Comparison of ENCODE assay signal across 8 cellular contexts in the genomic region with DNA sequence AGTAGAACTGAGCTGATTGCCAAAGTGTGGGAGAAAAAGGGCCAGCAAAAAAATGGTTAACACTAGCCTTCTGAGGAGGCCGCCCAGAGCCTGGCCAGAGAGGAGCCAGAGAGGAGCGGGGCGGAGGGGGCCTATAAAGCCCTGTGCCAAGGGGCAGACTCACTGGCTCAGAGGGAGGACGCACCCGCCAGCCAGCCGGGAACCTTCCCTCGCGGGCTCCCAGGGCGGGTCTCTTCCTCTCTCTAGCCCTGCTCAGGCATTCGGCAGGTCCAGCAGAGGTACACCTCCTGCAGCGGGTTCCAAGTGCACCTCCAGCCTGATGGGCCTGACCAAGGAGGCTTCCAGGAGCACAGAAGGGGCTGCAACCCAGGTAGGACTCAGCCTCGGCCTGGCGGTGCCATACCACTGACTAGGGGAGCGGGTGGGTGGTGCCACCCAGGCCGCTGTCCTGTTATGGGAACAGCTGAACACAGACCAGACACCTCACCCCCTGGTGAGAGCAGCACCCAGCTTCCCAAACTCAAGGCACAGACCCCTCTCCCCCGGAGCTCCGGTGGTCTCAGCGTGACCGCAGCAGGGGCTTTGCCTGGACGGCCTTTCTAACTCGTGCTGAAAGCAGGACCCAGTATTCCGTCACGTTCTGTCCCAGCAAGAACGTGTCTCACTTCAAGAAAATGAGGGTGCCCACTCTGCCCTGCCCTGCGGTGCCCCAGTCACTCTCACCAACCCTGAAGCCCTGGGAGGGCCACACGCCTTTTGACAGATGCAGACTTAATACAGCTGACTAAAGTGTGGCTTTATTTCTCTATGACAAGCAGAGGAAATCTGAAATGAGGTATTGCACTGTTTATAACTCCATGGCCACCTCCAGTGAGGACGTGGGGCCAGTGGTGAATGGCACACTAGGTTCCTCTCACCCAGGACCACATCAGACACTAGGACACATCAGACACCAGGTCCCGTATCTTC. TPM values are rescaled to one million over a fixed set of nuclear protein-coding genes. Genes with fewer than 3 reads are reported as not detected.
DNase-seq lines count a peak whose midpoint lies in the region; ATAC-seq and TF ChIP-seq lines count a peak whose summit lies in the region.

GPER1 (plus strand) TSS at position 162 of the 969 bp plus-strand sequence. CDS start 3,616 bp downstream, outside the sequence.

- H3K9me3 ChIP-seq in DOHH2 (ENCODE audit: control insufficient read depth, insufficient read depth, low read length) (no peaks in the 10 kb centered on the region), tibial artery (no peaks in the 10 kb centered on the region), Karpas-422 (ENCODE audit: low read length) (no peaks in the 10 kb centered on the region)

- ATAC-seq in left lobe of liver (peak; percentile 84), HG02763 (IDR thresholded peaks at IDR 0.05; ENCODE audit: unreplicated experiment) (no peak)

- H3K79me2 ChIP-seq in DOHH2 (ENCODE audit: control insufficient read depth, low read length) (peaks cover 29% of the 10 kb centered on the region), Karpas-422 (ENCODE audit: low read length) (no peaks in the 10 kb centered on the region)

- intact Hi-C loops in tibial artery (cut with DNase I; ENCODE audit: low total_unique reads), result loop anchor here (5.0 kb wide), 3 partner anchors 34 to 329 kb away; a partner anchor contains a TSS

- peak within 1 kb of the TSS; percentile 92 for H3K4me2 ChIP-seq in DOHH2 (ENCODE audit: low read length)
- H3K4me2 ChIP-seq in Karpas-422 (ENCODE audit: low read depth, low read length, poor library complexity, severe bottlenecking), result no peak within 1 kb of the TSS

- no peak for TF ChIP-seq CTCF in DOHH2 (IDR thresholded peaks at IDR 0.05; ENCODE audit: low read depth, low read length, poor library complexity, severe bottlenecking)
- no peak for TF ChIP-seq CTCF in tibial artery (IDR thresholded peaks at IDR 0.05)

- H2AFZ ChIP-seq in Karpas-422 (ENCODE audit: low read length), result no peak within 1 kb of the TSS

- H4K20me1 ChIP-seq in DOHH2 (ENCODE audit: control insufficient read depth, insufficient read depth, low read depth, low read length) (no peaks in the 10 kb centered on the region), Karpas-422 (ENCODE audit: insufficient read depth, low read depth, low read length) (peaks cover 65% of the 10 kb centered on the region)

- H3K36me3 ChIP-seq in DOHH2 (ENCODE audit: control insufficient read depth, low read length) (peaks cover 24% of the 10 kb centered on the region), tibial artery (peaks cover 14 to 24% (median 20%) of the 10 kb centered on the region in 3 donors), Karpas-422 (ENCODE audit: insufficient read depth, low read length) (no peaks in the 10 kb centered on the region)

- no peak within 1 kb of the TSS for H3K9ac ChIP-seq in Karpas-422 (ENCODE audit: low read length)

- H3K4me1 ChIP-seq in DOHH2 (ENCODE audit: control insufficient read depth, low read length), result peaks cover 45% of the 10 kb centered on the region
- peaks cover 0 to 38% (median 32%) of the 10 kb centered on the region in 4 donors for H3K4me1 ChIP-seq in tibial artery
- peaks cover 22% of the 10 kb centered on the region for H3K4me1 ChIP-seq in Karpas-422 (ENCODE audit: low read length)

- no peaks in the 10 kb centered on the region for H3K27me3 ChIP-seq in DOHH2 (ENCODE audit: control insufficient read depth, low read length)
- no peaks in the 10 kb centered on the region for H3K27me3 ChIP-seq in tibial artery
- no peaks in the 10 kb centered on the region for H3K27me3 ChIP-seq in Karpas-422 (ENCODE audit: low read length)

- H3F3A ChIP-seq in DOHH2 (ENCODE audit: control insufficient read depth, insufficient read depth), result peaks cover 29% of the 10 kb centered on the region

- DNase-seq in NCI-H2227 treated with DMSO at 0.1 percent for 48 hours (lab: John Stamatoyannopoulos, UW) (peak; percentile 33), cerebellum (ENCODE audit: low spot score) (peak; percentile 70), left lobe of liver (ENCODE audit: low spot score) (peak; percentile 94), tibial artery (peak; percentile 44 to 83), mesenteric fat pad (ENCODE audit: low spot score) (no peak), Karpas-422 (no peak)

- no peaks in the 10 kb centered on the region for H3K9me2 ChIP-seq in DOHH2 (replicated peaks; ENCODE audit: control insufficient read depth, low read length)
- H3K9me2 ChIP-seq in Karpas-422 (replicated peaks; ENCODE audit: insufficient read depth, low read length), result no peaks in the 10 kb centered on the region

- H3K4me3 ChIP-seq in DOHH2 (ENCODE audit: low read length) (peak within 1 kb of the TSS; percentile 79), tibial artery (peak within 1 kb of the TSS; percentile 46 to 53), Karpas-422 (ENCODE audit: low read length) (no peak within 1 kb of the TSS)

- H3K27ac ChIP-seq in DOHH2 (ENCODE audit: low read depth, low read length) (peak within 1 kb of the TSS; percentile 90), tibial artery (peak within 1 kb of the TSS; percentile 78 to 81), Karpas-422 (ENCODE audit: low read length) (no peak within 1 kb of the TSS)

RNA-seq across cellular contexts. Expression of gene GPER1, which starts in this region (rescaled TPM):
- 0.73 TPM for total RNA-seq in cerebellum
- total RNA-seq in left lobe of liver, result 29.8 TPM
- 8.1 TPM for total RNA-seq in mesenteric fat pad
- total RNA-seq in Karpas-422 (2014; rRNA removed; shearing (Covaris generic); ENCODE audit: low replicate concordance), result not detected in 2 replicates

Comparison
In these comparisons a context has a peak if more than half of its experiments do, and no peak if none do; other contexts are left out.
1. Peak in DNase-seq in cerebellum; RNA of the gene not detected or under 1 TPM.
2. DNase-seq: peak in NCI-H2227 treated with DMSO at 0.1 percent for 48 hours (single experiment), left lobe of liver (single experiment) and tibial artery (2 of 2); none in mesenteric fat pad (single experiment) and Karpas-422 (single experiment).